Comparison of ENCODE assay signal across 25 cellular contexts in the genomic region with DNA sequence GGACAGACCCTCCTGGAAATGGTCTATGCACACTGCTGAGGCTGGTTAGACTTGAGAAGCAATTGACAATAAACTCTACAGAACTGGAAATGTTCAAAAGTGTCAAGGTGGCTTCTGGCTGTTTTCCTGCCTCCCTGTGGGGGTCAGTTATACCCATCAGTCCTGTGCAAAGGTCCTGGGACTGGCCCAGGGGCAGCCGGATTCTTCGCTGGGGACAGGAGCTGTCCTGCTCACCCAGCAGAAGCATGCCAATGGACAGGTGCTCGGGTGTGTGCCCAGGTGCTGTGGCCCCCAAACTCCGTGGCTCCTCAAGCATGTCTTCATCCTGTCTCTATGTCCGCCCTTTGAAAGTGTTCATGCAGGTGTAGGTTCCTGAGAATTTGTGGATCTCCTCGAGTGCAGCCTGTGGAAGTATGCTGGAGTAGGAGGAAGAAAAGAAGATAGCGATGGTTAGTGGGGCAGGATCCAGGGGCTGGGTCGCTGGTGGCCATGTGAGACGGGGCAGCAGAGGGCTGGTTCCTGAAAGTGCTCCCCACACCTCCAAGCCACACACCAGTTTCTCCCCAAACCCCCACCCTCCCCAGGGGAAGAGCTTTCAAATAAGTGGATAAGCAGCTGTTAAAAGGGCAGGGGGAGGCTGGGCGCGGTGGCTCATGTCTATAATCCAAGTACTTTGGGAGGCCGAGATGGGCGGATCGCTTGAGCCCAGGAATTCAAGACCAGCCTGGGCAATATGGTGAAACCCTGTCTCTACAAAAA. TPM values are rescaled to one million over a fixed set of nuclear protein-coding genes. Genes with fewer than 3 reads are reported as not detected.
DNase-seq lines count a peak whose midpoint lies in the region; ATAC-seq lines count a peak whose summit lies in the region.
"Had no signal": no experiment of that assay in that cellular context is flagged by ENCODE, and none has a peak within 500 bp of the region (broad histone marks: within the 10 kb centered on the region; RNA-seq: fewer than 3 reads in every experiment).

No MANE protein-coding gene starts in this region.

- H3K27ac Mint-ChIP-seq in activated naive CD4-positive, alpha-beta T cell treated with anti-CD3 and anti-CD28 coated beads, Interleukin-2, amount 10 ng/mL, durations not matched to agents 7 days and 5 days, result peak overlapping the region; percentile 16
- H3K27ac Mint-ChIP-seq in effector memory CD8-positive, alpha-beta T cell, result peak overlapping the region; percentile 47 to 55
- no peak overlapping the region for H3K27ac Mint-ChIP-seq in CD8-positive, alpha-beta memory T cell
- H3K27ac Mint-ChIP-seq: endodermal cell had no signal

- no peak for DNase-seq in activated naive CD4-positive, alpha-beta T cell treated with anti-CD3 and anti-CD28 coated beads, Interleukin-2, amount 10 ng/mL, durations not matched to agents 7 days and 5 days
- no peak for DNase-seq in activated naive CD4-positive, alpha-beta T cell (lab: John Stamatoyannopoulos, UW)
- peak; percentile 21 for DNase-seq in H7
- DNase-seq in effector memory CD8-positive, alpha-beta T cell, result no peak
- no peak for DNase-seq in sciatic nerve (ENCODE audit: low spot score)
- DNase-seq in CD8-positive, alpha-beta memory T cell, result no peak
- no peak for DNase-seq in ecto neural progenitor cell (ENCODE audit: low spot score)
- no peak for DNase-seq in NCI-H2107 (lab: John Stamatoyannopoulos, UW)
- DNase-seq: activated CD4-positive, alpha-beta T cell treated with anti-CD3 and anti-CD28 coated beads, Interleukin-2, amount 50 U/mL, for 4 hours; activated CD8-positive, alpha-beta memory T cell treated with anti-CD3 and anti-CD28 coated beads, Interleukin-2, amount 50 U/mL, for 4 hours; caudate nucleus; endodermal cell; esophagus squamous epithelium; foreskin melanocyte; kidney glomerular epithelial cell; midbrain; naive B cell; NCI-H1694 treated with DMSO at 0.1 percent for 48 hours; occipital lobe; stimulated activated CD4-positive, alpha-beta T cell treated with anti-CD3 and anti-CD28 coated beads, Interleukin-15, amount 100 ng/mL, for 24 hours; stimulated activated CD4-positive, alpha-beta T cell treated with anti-CD3 and anti-CD28 coated beads, Interleukin-4, amount 100 ng/mL, for 4 hours had no signal

- H3K36me3 ChIP-seq in H7 (replicated peaks; ENCODE audit: control insufficient read depth, insufficient read depth, low read length), result peaks cover 3% of the 10 kb centered on the region
- peaks cover 8% of the 10 kb centered on the region for H3K36me3 ChIP-seq in CD8-positive, alpha-beta memory T cell (ENCODE audit: insufficient read depth, low read length)

- no peaks in the 10 kb centered on the region for H3K27me3 Mint-ChIP-seq in activated naive CD4-positive, alpha-beta T cell treated with anti-CD3 and anti-CD28 coated beads, Interleukin-2, amount 10 ng/mL, durations not matched to agents 7 days and 5 days
- no peaks in the 10 kb centered on the region for H3K27me3 Mint-ChIP-seq in effector memory CD8-positive, alpha-beta T cell
- peaks cover 0 to 2% of the 10 kb centered on the region in 2 donors for H3K27me3 Mint-ChIP-seq in CD8-positive, alpha-beta memory T cell
- H3K27me3 Mint-ChIP-seq: naive B cell had no signal

- POLR2A ChIA-PET in CD8-positive, alpha-beta memory T cell (lab: Charles Lee), result no interaction called here

- no peak overlapping the region for H3K4me3 Mint-ChIP-seq in activated naive CD4-positive, alpha-beta T cell treated with anti-CD3 and anti-CD28 coated beads, Interleukin-2, amount 10 ng/mL, durations not matched to agents 7 days and 5 days
- H3K4me3 Mint-ChIP-seq in effector memory CD8-positive, alpha-beta T cell, result no peak overlapping the region
- H3K4me3 Mint-ChIP-seq in CD8-positive, alpha-beta memory T cell, result no peak overlapping the region
- H3K4me3 Mint-ChIP-seq: endodermal cell, naive B cell had no signal

- no peak overlapping the region for H3K27ac ChIP-seq in CD8-positive, alpha-beta memory T cell (ENCODE audit: low read depth, low read length)
- H3K27ac ChIP-seq: RWPE1, suprapubic skin had no signal

- peaks cover 17% of the 10 kb centered on the region for H3K9me3 Mint-ChIP-seq in activated naive CD4-positive, alpha-beta T cell treated with anti-CD3 and anti-CD28 coated beads, Interleukin-2, amount 10 ng/mL, durations not matched to agents 7 days and 5 days
- H3K9me3 Mint-ChIP-seq in effector memory CD8-positive, alpha-beta T cell, result peaks cover 6 to 14% of the 10 kb centered on the region in 2 donors
- peaks cover 10 to 16% (median 15%) of the 10 kb centered on the region in 5 donors for H3K9me3 Mint-ChIP-seq in CD8-positive, alpha-beta memory T cell

- ATAC-seq in effector memory CD8-positive, alpha-beta T cell (replicated peaks), result no peak
- ATAC-seq in sciatic nerve, result peak; percentile 7

- peaks cover 10% of the 10 kb centered on the region for H3K9me3 ChIP-seq in CD8-positive, alpha-beta memory T cell (ENCODE audit: low read length)

- intact Hi-C loops in sciatic nerve (cut with DNase I), result no loop called here

- H3K27me3 ChIP-seq in H7 (ENCODE audit: control insufficient read depth, insufficient read depth, low read length), result no peaks in the 10 kb centered on the region
- H3K27me3 ChIP-seq in CD8-positive, alpha-beta memory T cell (ENCODE audit: insufficient read depth, low read length, poor library complexity, severe bottlenecking), result no peaks in the 10 kb centered on the region
- H3K27me3 ChIP-seq: esophagus squamous epithelium, suprapubic skin had no signal

- CTCF ChIA-PET in activated naive CD4-positive, alpha-beta T cell treated with anti-CD3 and anti-CD28 coated beads, Interleukin-2, amount 10 ng/mL, durations not matched to agents 7 days and 5 days (lab: Charles Lee), result no interaction called here
- CTCF ChIA-PET in CD8-positive, alpha-beta memory T cell (lab: Charles Lee), result no interaction called here

- H3K4me1 Mint-ChIP-seq in activated naive CD4-positive, alpha-beta T cell treated with anti-CD3 and anti-CD28 coated beads, Interleukin-2, amount 10 ng/mL, durations not matched to agents 7 days and 5 days, result no peaks in the 10 kb centered on the region
- no peaks in the 10 kb centered on the region for H3K4me1 Mint-ChIP-seq in effector memory CD8-positive, alpha-beta T cell (ENCODE audit: low read depth in 2 of 2)
- no peaks in the 10 kb centered on the region for H3K4me1 Mint-ChIP-seq in CD8-positive, alpha-beta memory T cell
- H3K4me1 Mint-ChIP-seq: endodermal cell, IgD-negative memory B cell had no signal

- peaks cover 54% of the 10 kb centered on the region for H3K36me3 Mint-ChIP-seq in activated naive CD4-positive, alpha-beta T cell treated with anti-CD3 and anti-CD28 coated beads, Interleukin-2, amount 10 ng/mL, durations not matched to agents 7 days and 5 days
- H3K36me3 Mint-ChIP-seq in effector memory CD8-positive, alpha-beta T cell (ENCODE audit: insufficient read depth), result peaks cover 26% of the 10 kb centered on the region
- peaks cover 9 to 67% (median 10%) of the 10 kb centered on the region in 3 donors for H3K36me3 Mint-ChIP-seq in CD8-positive, alpha-beta memory T cell
- H3K36me3 Mint-ChIP-seq: IgD-negative memory B cell had no signal

- H3K4me3 ChIP-seq in H7 (ENCODE audit: insufficient read depth, low read depth, low read length), result no peak overlapping the region
- no peak overlapping the region for H3K4me3 ChIP-seq in CD8-positive, alpha-beta memory T cell (ENCODE audit: low read length)
- H3K4me3 ChIP-seq: esophagus squamous epithelium, suprapubic skin had no signal

- no peaks in the 10 kb centered on the region for H3K4me1 ChIP-seq in CD8-positive, alpha-beta memory T cell (ENCODE audit: insufficient read depth, low read length)

RNA-seq across cellular contexts. Expression of gene DHRS3, which starts 49.8 kb away (rescaled TPM):
- total RNA-seq in H7 (2014; rRNA removed; shearing (Covaris generic)), result 17.7 and 26.2 TPM in 2 replicates
- total RNA-seq in sciatic nerve, result 271 TPM
- 100 to 1,000 TPM; 117 to 123 TPM for total RNA-seq in CD8-positive, alpha-beta memory T cell
- 31.9 TPM for polyA plus RNA-seq in CD8-positive, alpha-beta memory T cell
- total RNA-seq: SK-MEL-5 had no signal

Comparison
In these comparisons a context has a peak if more than half of its experiments do, and no peak if none do; other contexts are left out.
1. H3K27ac Mint-ChIP-seq: peak in activated naive CD4-positive, alpha-beta T cell treated with anti-CD3 and anti-CD28 coated beads, Interleukin-2, amount 10 ng/mL, durations not matched to agents 7 days and 5 days (single experiment) and effector memory CD8-positive, alpha-beta T cell (2 of 2); none in CD8-positive, alpha-beta memory T cell (0 of 8).